Comparison of ENCODE assay signal across 39 cellular contexts in genomic region chr2:170244555-170244954, GRCh38.
"Had no signal": no experiment of that assay in that cellular context is flagged by ENCODE, and none has a peak within 500 bp of the region (broad histone marks: within the 10 kb centered on the region; RNA-seq: fewer than 3 reads in every experiment).

No MANE protein-coding gene starts in this region.

- H3K4me3 Mint-ChIP-seq: activated CD4-positive, alpha-beta memory T cell treated with anti-CD3 and anti-CD28 coated beads, Interleukin-2, amount 10 ng/mL, durations not matched to agents 7 days and 5 days; activated CD4-positive, alpha-beta T cell treated with anti-CD3 and anti-CD28 coated beads for 36 hours; activated CD4-positive, alpha-beta T cell treated with anti-CD3 and anti-CD28 coated beads, Interleukin-2, amount 10 ng/mL, durations not matched to agents 7 days and 5 days; activated CD8-positive, alpha-beta memory T cell treated with anti-CD3 and anti-CD28 coated beads, Interleukin-2, amount 10 ng/mL, durations not matched to agents 7 days and 5 days; activated CD8-positive, alpha-beta T cell treated with anti-CD3 and anti-CD28 coated beads, Interleukin-2, amount 10 ng/mL, durations not matched to agents 7 days and 5 days; activated naive CD4-positive, alpha-beta T cell treated with anti-CD3 and anti-CD28 coated beads, Interleukin-2, amount 10 ng/mL, durations not matched to agents 7 days and 5 days; activated naive CD4-positive, alpha-beta T cell treated with anti-CD3 and anti-CD28 coated beads, Interleukin-2, amount 50 U/mL, for 24 hours; activated naive CD8-positive, alpha-beta T cell; activated naive CD8-positive, alpha-beta T cell treated with anti-CD3 and anti-CD28 coated beads, Interleukin-2, amount 10 ng/mL, durations not matched to agents 7 days and 5 days; activated naive CD8-positive, alpha-beta T cell treated with anti-CD3 and anti-CD28 coated beads, Interleukin-2, amount 50 U/mL, for 24 hours; activated T-cell treated with anti-CD3 and anti-CD28 coated beads, Interleukin-2, amount 50 U/mL, for 24 hours; brain; central memory CD8-positive, alpha-beta T cell; T-helper 1 cell treated with Interleukin-12 subunit alpha and Interleukin-12 subunit beta and Interleukin-4 antibody, amounts not matched to agents 30 μg/mL and 1 μg/mL, for 36 hours; T-helper 2 cell treated with Interferon-gamma antibody and Interleukin-4, amounts not matched to agents 5 μg/mL and 100 μg/mL, for 36 hours; WTC11 had no signal

- H3K4me1 Mint-ChIP-seq: activated CD4-positive, alpha-beta memory T cell treated with anti-CD3 and anti-CD28 coated beads, Interleukin-2, amount 10 ng/mL, durations not matched to agents 7 days and 5 days; activated CD4-positive, alpha-beta T cell treated with anti-CD3 and anti-CD28 coated beads for 36 hours; activated CD4-positive, alpha-beta T cell treated with anti-CD3 and anti-CD28 coated beads, Interleukin-2, amount 10 ng/mL, durations not matched to agents 7 days and 5 days; activated CD8-positive, alpha-beta memory T cell treated with anti-CD3 and anti-CD28 coated beads, Interleukin-2, amount 10 ng/mL, durations not matched to agents 7 days and 5 days; activated naive CD4-positive, alpha-beta T cell treated with anti-CD3 and anti-CD28 coated beads, Interleukin-2, amount 10 ng/mL, durations not matched to agents 7 days and 5 days; activated naive CD4-positive, alpha-beta T cell treated with anti-CD3 and anti-CD28 coated beads, Interleukin-2, amount 50 U/mL, for 24 hours; activated naive CD8-positive, alpha-beta T cell treated with anti-CD3 and anti-CD28 coated beads, Interleukin-2, amount 10 ng/mL, durations not matched to agents 7 days and 5 days; activated naive CD8-positive, alpha-beta T cell treated with anti-CD3 and anti-CD28 coated beads, Interleukin-2, amount 50 U/mL, for 24 hours; central memory CD8-positive, alpha-beta T cell had no signal

- H3K9me3 Mint-ChIP-seq: activated CD4-positive, alpha-beta memory T cell treated with anti-CD3 and anti-CD28 coated beads, Interleukin-2, amount 10 ng/mL, durations not matched to agents 7 days and 5 days; activated CD4-positive, alpha-beta T cell treated with anti-CD3 and anti-CD28 coated beads, Interleukin-2, amount 10 ng/mL, durations not matched to agents 7 days and 5 days; activated naive CD4-positive, alpha-beta T cell treated with anti-CD3 and anti-CD28 coated beads, Interleukin-2, amount 10 ng/mL, durations not matched to agents 7 days and 5 days; activated naive CD4-positive, alpha-beta T cell treated with anti-CD3 and anti-CD28 coated beads, Interleukin-2, amount 50 U/mL, for 24 hours; activated naive CD8-positive, alpha-beta T cell treated with anti-CD3 and anti-CD28 coated beads, Interleukin-2, amount 10 ng/mL, durations not matched to agents 7 days and 5 days; activated naive CD8-positive, alpha-beta T cell treated with anti-CD3 and anti-CD28 coated beads, Interleukin-2, amount 50 U/mL, for 24 hours; activated T-cell treated with anti-CD3 and anti-CD28 coated beads, Interleukin-2, amount 50 U/mL, for 24 hours; activated T-helper 2 cell treated with anti-CD3 and anti-CD28 coated beads, Interferon-gamma antibody, Interleukin-2, Interleukin-4, amounts not matched to agents 10 μg/mL and 5 μg/mL and 100 μg/mL, durations not matched to agents 14 hours and 24 hours and 36 hours; central memory CD8-positive, alpha-beta T cell; T-helper 1 cell treated with Interleukin-12 subunit alpha and Interleukin-12 subunit beta and Interleukin-4 antibody, amounts not matched to agents 30 μg/mL and 1 μg/mL, for 36 hours; T-helper 2 cell treated with Interferon-gamma antibody and Interleukin-4, amounts not matched to agents 5 μg/mL and 100 μg/mL, for 36 hours had no signal

- H3K27me3 ChIP-seq: ascending aorta had no signal

- H3K36me3 ChIP-seq: ascending aorta, cardiac muscle cell, WERI-Rb-1 had no signal

- H3K9me3 ChIP-seq: ascending aorta had no signal

- H3K27ac Mint-ChIP-seq: activated CD4-positive, alpha-beta memory T cell treated with anti-CD3 and anti-CD28 coated beads, Interleukin-2, amount 10 ng/mL, durations not matched to agents 7 days and 5 days; activated CD4-positive, alpha-beta T cell treated with anti-CD3 and anti-CD28 coated beads for 36 hours; activated CD4-positive, alpha-beta T cell treated with anti-CD3 and anti-CD28 coated beads, Interleukin-2, amount 10 ng/mL, durations not matched to agents 7 days and 5 days; activated CD8-positive, alpha-beta memory T cell treated with anti-CD3 and anti-CD28 coated beads, Interleukin-2, amount 10 ng/mL, durations not matched to agents 7 days and 5 days; activated CD8-positive, alpha-beta T cell treated with anti-CD3 and anti-CD28 coated beads, Interleukin-2, amount 10 ng/mL, durations not matched to agents 7 days and 5 days; activated naive CD4-positive, alpha-beta T cell treated with anti-CD3 and anti-CD28 coated beads, Interleukin-2, amount 10 ng/mL, durations not matched to agents 7 days and 5 days; activated naive CD4-positive, alpha-beta T cell treated with anti-CD3 and anti-CD28 coated beads, Interleukin-2, amount 50 U/mL, for 24 hours; activated naive CD8-positive, alpha-beta T cell; activated naive CD8-positive, alpha-beta T cell treated with anti-CD3 and anti-CD28 coated beads, Interleukin-2, amount 10 ng/mL, durations not matched to agents 7 days and 5 days; activated naive CD8-positive, alpha-beta T cell treated with anti-CD3 and anti-CD28 coated beads, Interleukin-2, amount 50 U/mL, for 24 hours; activated T-cell treated with anti-CD3 and anti-CD28 coated beads, Interleukin-2, amount 50 U/mL, for 24 hours; activated T-helper 2 cell treated with anti-CD3 and anti-CD28 coated beads, Interferon-gamma antibody, Interleukin-2, Interleukin-4, amounts not matched to agents 10 μg/mL and 5 μg/mL and 100 μg/mL, durations not matched to agents 14 hours and 24 hours and 36 hours; T-helper 1 cell treated with Interleukin-12 subunit alpha and Interleukin-12 subunit beta and Interleukin-4 antibody, amounts not matched to agents 30 μg/mL and 1 μg/mL, for 36 hours; T-helper 2 cell treated with Interferon-gamma antibody and Interleukin-4, amounts not matched to agents 5 μg/mL and 100 μg/mL, for 36 hours; WTC11 had no signal

- FAIRE-seq: bronchial epithelial cell, TTC549 had no signal

- H3K4me3 ChIP-seq: ascending aorta, cardiac muscle cell had no signal

- ATAC-seq: activated CD4-positive, alpha-beta T cell treated with anti-CD3 and anti-CD28 coated beads for 36 hours; activated CD4-positive, CD25-positive, alpha-beta regulatory T cell treated with anti-CD3 and anti-CD28 coated beads, Interleukin-2, amount 50 U/mL, for 24 hours; activated CD8-positive, alpha-beta memory T cell treated with anti-CD3 and anti-CD28 coated beads, Interleukin-2, amount 10 ng/mL, durations not matched to agents 7 days and 5 days; activated CD8-positive, alpha-beta T cell treated with anti-CD3 and anti-CD28 coated beads, Interleukin-2, amount 10 ng/mL, durations not matched to agents 7 days and 5 days; activated naive CD8-positive, alpha-beta T cell treated with anti-CD3 and anti-CD28 coated beads, Interleukin-2, amount 50 U/mL, for 24 hours; WTC11 had no signal

- H3K36me3 Mint-ChIP-seq: activated CD8-positive, alpha-beta memory T cell treated with anti-CD3 and anti-CD28 coated beads, Interleukin-2, amount 10 ng/mL, durations not matched to agents 7 days and 5 days; activated naive CD4-positive, alpha-beta T cell treated with anti-CD3 and anti-CD28 coated beads, Interleukin-2, amount 10 ng/mL, durations not matched to agents 7 days and 5 days; activated naive CD4-positive, alpha-beta T cell treated with anti-CD3 and anti-CD28 coated beads, Interleukin-2, amount 50 U/mL, for 24 hours; activated naive CD8-positive, alpha-beta T cell; activated naive CD8-positive, alpha-beta T cell treated with anti-CD3 and anti-CD28 coated beads, Interleukin-2, amount 10 ng/mL, durations not matched to agents 7 days and 5 days; brain; WTC11 had no signal

- DNase-seq: activated CD4-positive, alpha-beta memory T cell treated with anti-CD3 and anti-CD28 coated beads, Interleukin-2, amount 10 ng/mL, durations not matched to agents 7 days and 5 days; activated CD4-positive, alpha-beta T cell treated with anti-CD3 and anti-CD28 coated beads for 1 hour; activated CD4-positive, alpha-beta T cell treated with anti-CD3 and anti-CD28 coated beads for 36 hours; activated CD4-positive, alpha-beta T cell treated with anti-CD3 and anti-CD28 coated beads for 48 hours; activated CD4-positive, alpha-beta T cell treated with anti-CD3 and anti-CD28 coated beads, Interleukin-2, amount 10 ng/mL, durations not matched to agents 7 days and 5 days; activated CD4-positive, alpha-beta T cell treated with anti-CD3 and anti-CD28 coated beads, Interleukin-2, amount 50 U/mL, for 48 hours; activated CD4-positive, CD25-positive, alpha-beta regulatory T cell; activated CD8-positive, alpha-beta memory T cell treated with anti-CD3 and anti-CD28 coated beads for 24 hours; activated CD8-positive, alpha-beta memory T cell treated with anti-CD3 and anti-CD28 coated beads, Interleukin-2, amount 10 ng/mL, durations not matched to agents 7 days and 5 days; activated CD8-positive, alpha-beta memory T cell treated with anti-CD3 and anti-CD28 coated beads, Interleukin-2, amount 50 U/mL, for 48 hours; activated CD8-positive, alpha-beta T cell treated with anti-CD3 and anti-CD28 coated beads, Interleukin-2, amount 10 ng/mL, durations not matched to agents 7 days and 5 days; activated effector memory CD4-positive, alpha-beta T cell treated with Interleukin-2 at 50 U/mL for 16 hours; activated gamma-delta T cell; activated naive CD4-positive, alpha-beta T cell treated with anti-CD3 and anti-CD28 coated beads, Interleukin-2, amount 10 ng/mL, durations not matched to agents 7 days and 5 days; activated naive CD4-positive, alpha-beta T cell treated with Interleukin-2 at 50 U/mL for 16 hours; activated naive CD8-positive, alpha-beta T cell treated with anti-CD3 and anti-CD28 coated beads, Interleukin-2, amount 10 ng/mL, durations not matched to agents 7 days and 5 days; activated naive CD8-positive, alpha-beta T cell treated with anti-CD3 and anti-CD28 coated beads, Interleukin-2, amount 50 U/mL, for 24 hours; activated T-cell treated with anti-CD3 and anti-CD28 coated beads, Interleukin-2, amount 50 U/mL, for 24 hours; activated T-cell treated with anti-CD3 and anti-CD28 coated beads, Interleukin-2, amount 50 U/mL, for 48 hours; amygdala; anterior cingulate cortex; caudate nucleus; cerebellar nuclear complex; T-helper 1 cell; T-helper 9 cell; WERI-Rb-1 had no signal

- H3K4me1 ChIP-seq: ascending aorta had no signal

- H3K27me3 Mint-ChIP-seq: brain had no signal

- H3K27ac ChIP-seq: ascending aorta, cardiac muscle cell, WERI-Rb-1 had no signal
